Comparison of ENCODE assay signal across 23 cellular contexts in the genomic region with DNA sequence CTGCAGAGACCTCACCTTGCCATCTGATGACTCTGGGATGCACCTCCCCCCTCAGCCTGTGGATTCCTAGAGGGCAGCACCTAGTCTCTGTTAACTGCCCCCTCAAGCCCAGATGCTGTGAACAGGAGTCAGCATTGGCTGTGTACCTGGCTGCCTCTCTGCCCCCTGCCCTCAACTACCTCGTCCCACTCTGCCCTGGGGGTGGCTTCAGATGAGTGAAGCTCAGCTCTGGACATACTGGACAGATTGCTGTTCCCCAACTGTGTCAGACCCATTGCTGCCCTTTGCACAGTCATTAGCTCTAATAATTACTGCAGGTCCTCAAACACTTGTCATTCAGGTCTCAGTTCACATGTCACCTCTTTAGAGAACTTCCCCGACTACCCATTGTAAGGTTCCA.
DNase-seq lines count a peak whose midpoint lies in the region; ATAC-seq and TF ChIP-seq lines count a peak whose summit lies in the region.
"Had no signal": no experiment of that assay in that cellular context is flagged by ENCODE, and none has a peak within 500 bp of the region (broad histone marks: within the 10 kb centered on the region; RNA-seq: fewer than 3 reads in every experiment).

No MANE protein-coding gene starts in this region.

- H3K4me1 Mint-ChIP-seq in type B pancreatic cell (ENCODE audit: unreplicated experiment): peaks cover 16% of the 10 kb centered on the region
- H3K4me1 Mint-ChIP-seq: CD14-positive monocyte; CD8-positive, alpha-beta memory T cell had no signal

- TF ChIP-seq CTCF in heart right ventricle (IDR thresholded peaks at IDR 0.05) (no peak), coronary artery (IDR thresholded peaks at IDR 0.05) (no peak), esophagus muscularis mucosa (IDR thresholded peaks at IDR 0.05) (no peak), type B pancreatic cell (conservative IDR thresholded peaks at IDR 0.05) (no peak)

- no peaks in the 10 kb centered on the region for H3K36me3 ChIP-seq in heart right ventricle
- no peaks in the 10 kb centered on the region for H3K36me3 ChIP-seq in esophagus muscularis mucosa
- H3K36me3 ChIP-seq: BE2C; BLaER1 treated with 17β-estradiol and CSF1 and Interleukin-3, amounts not matched to agents 10 nM and 100 nM had no signal

- peaks cover 7% of the 10 kb centered on the region for H3K27me3 Mint-ChIP-seq in type B pancreatic cell
- H3K27me3 Mint-ChIP-seq: CD4-positive, alpha-beta T cell had no signal

- H3K36me3 Mint-ChIP-seq in type B pancreatic cell: no peaks in the 10 kb centered on the region
- H3K36me3 Mint-ChIP-seq: CD14-positive monocyte; CD8-positive, alpha-beta memory T cell had no signal

- H3K27ac ChIP-seq in heart right ventricle (no peak overlapping the region), coronary artery (no peak overlapping the region), esophagus muscularis mucosa (replicated peaks in 1 of 4) (no peak overlapping the region)
- H3K27ac ChIP-seq: 22Rv1; A549; BLaER1 treated with 17β-estradiol and CSF1 and Interleukin-3, amounts not matched to agents 10 nM and 100 nM had no signal

- H3K4me1 ChIP-seq in heart right ventricle (no peaks in the 10 kb centered on the region), esophagus muscularis mucosa (no peaks in the 10 kb centered on the region)
- H3K4me1 ChIP-seq: A549; BE2C; BLaER1 treated with 17β-estradiol and CSF1 and Interleukin-3, amounts not matched to agents 10 nM and 100 nM had no signal

- H3K9me3 ChIP-seq in heart right ventricle (peaks cover 0 to 17% (median 6%) of the 10 kb centered on the region in 11 donors), esophagus muscularis mucosa (peaks cover 0 to 10% (median 8%) of the 10 kb centered on the region in 4 donors)
- H3K9me3 ChIP-seq: BE2C had no signal

- H3K4me3 ChIP-seq in heart right ventricle: no peak overlapping the region
- no peak overlapping the region for H3K4me3 ChIP-seq in coronary artery
- no peak overlapping the region for H3K4me3 ChIP-seq in esophagus muscularis mucosa
- H3K4me3 ChIP-seq: A549; BLaER1 treated with 17β-estradiol and CSF1 and Interleukin-3, amounts not matched to agents 10 nM and 100 nM had no signal

- H3K9me3 Mint-ChIP-seq in type B pancreatic cell: no peaks in the 10 kb centered on the region
- H3K9me3 Mint-ChIP-seq: CD4-positive, alpha-beta T cell had no signal

- no peak overlapping the region for H3K27ac Mint-ChIP-seq in type B pancreatic cell
- H3K27ac Mint-ChIP-seq: CD14-positive monocyte; CD4-positive, alpha-beta T cell; H9 had no signal

- 65% methylated on average over 2 of the region's 2 CpGs for WGBS in heart right ventricle, 2 donors
- 83% methylated on average over 2 of the region's 2 CpGs for WGBS in esophagus muscularis mucosa

- peaks cover 0 to 7% (median 0%) of the 10 kb centered on the region in 7 donors for H3K27me3 ChIP-seq in heart right ventricle
- H3K27me3 ChIP-seq in esophagus muscularis mucosa: no peaks in the 10 kb centered on the region
- H3K27me3 ChIP-seq: BE2C; BLaER1 treated with 17β-estradiol and CSF1 and Interleukin-3, amounts not matched to agents 10 nM and 100 nM had no signal

- intact Hi-C loops in cardiac septum (cut with DNase I): no loop called here
- intact Hi-C loops in heart right ventricle (cut with DNase I): no loop called here
- intact Hi-C loops in esophagus muscularis mucosa (cut with DNase I): no loop called here
- intact Hi-C loops in sciatic nerve (cut with DNase I): no loop called here

- no peak for ATAC-seq in heart right ventricle
- ATAC-seq in sciatic nerve: no peak
- no peak for ATAC-seq in GM21723 (IDR thresholded peaks at IDR 0.05; ENCODE audit: unreplicated experiment)
- ATAC-seq: A549, HCT116 had no signal

- no peak overlapping the region for H3K4me3 Mint-ChIP-seq in type B pancreatic cell
- H3K4me3 Mint-ChIP-seq: CD14-positive monocyte; CD4-positive, alpha-beta T cell; CD8-positive, alpha-beta memory T cell; H9 had no signal

- no peak for TF ChIP-seq EP300 in esophagus muscularis mucosa (IDR thresholded peaks at IDR 0.05)

- no peak for TF ChIP-seq POLR2A in esophagus muscularis mucosa (IDR thresholded peaks at IDR 0.05; ENCODE audit: low read depth)

- DNase-seq in cardiac septum (ENCODE audit: low spot score): peak; percentile 69
- no peak for DNase-seq in heart right ventricle
- peak; percentile 69 for DNase-seq in coronary artery (ENCODE audit: low spot score)
- DNase-seq in esophagus muscularis mucosa (ENCODE audit: extremely low spot score): peak; percentile 45
- peak; percentile 36 for DNase-seq in type B pancreatic cell (ENCODE audit: extremely low spot score, unreplicated experiment)
- no peak for DNase-seq in sciatic nerve (ENCODE audit: low spot score)
- DNase-seq in pons (ENCODE audit: low spot score): no peak
- DNase-seq: ACHN; AML-193; BE2C; CD4-positive, alpha-beta T cell; CD8-positive, alpha-beta memory T cell; DMS 273 treated with DMSO at 0.1 percent for 48 hours; DMS79; EL; GF-D8; H9 had no signal

Comparison
In these comparisons a context has a peak if more than half of its experiments do, and no peak if none do; other contexts are left out.
1. DNase-seq: peak in cardiac septum (single experiment), coronary artery (single experiment), esophagus muscularis mucosa (single experiment) and type B pancreatic cell (single experiment); none in heart right ventricle (0 of 2), sciatic nerve (single experiment) and pons (single experiment).